In the genomic region with DNA sequence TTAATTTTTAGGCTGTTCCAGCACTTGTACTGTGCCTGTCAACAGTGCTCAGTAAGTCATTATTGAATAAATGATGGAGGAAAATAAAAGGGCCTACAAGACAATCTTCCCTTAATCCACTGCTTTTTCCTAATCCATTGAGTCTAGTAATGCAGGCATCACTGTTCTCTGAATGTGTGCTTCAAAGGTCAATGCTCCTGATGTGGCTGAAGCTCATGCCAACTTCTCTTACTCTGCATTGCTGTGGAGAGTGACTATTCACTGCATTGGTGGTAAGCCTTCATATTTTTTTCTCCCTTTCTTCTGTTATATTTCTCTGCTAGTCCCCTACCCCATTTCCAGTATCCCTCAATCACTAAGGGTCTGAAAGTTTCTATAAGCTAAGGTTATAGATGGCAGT, we compare ENCODE assay signal across 25 cellular contexts. TPM values are rescaled to one million over a fixed set of nuclear protein-coding genes. Genes with fewer than 3 reads are reported as not detected.
"Had no signal": no experiment of that assay in that cellular context is flagged by ENCODE, and none has a peak within 500 bp of the region (broad histone marks: within the 10 kb centered on the region; RNA-seq: fewer than 3 reads in every experiment).

No MANE protein-coding gene starts in this region.

- H3K27ac ChIP-seq: lower lobe of right lung, neural progenitor cell, neutrophil, parathyroid adenoma, psoas muscle, right atrium auricular region, skin epidermis, spleen, suprapubic skin, thoracic aorta, tibial artery, uterus had no signal

- ATAC-seq: left ventricle myocardium superior; lower lobe of right lung; naive thymus-derived CD8-positive, alpha-beta T cell; psoas muscle; sciatic nerve; stimulated activated effector memory CD8-positive, alpha-beta T cell treated with anti-CD3 and anti-CD28 coated beads, Interleukin-12 subunit alpha, Interleukin-12 subunit beta, amount 100 ng/mL, for 72 hours had no signal

- H3K27me3 ChIP-seq: neural progenitor cell, neutrophil, right atrium auricular region, spleen, suprapubic skin, tibial artery, uterus had no signal

- H3K4me3 ChIP-seq: lower lobe of right lung, neural progenitor cell, psoas muscle, right atrium auricular region, skin epidermis, spleen, suprapubic skin, thoracic aorta, tibial artery, uterus had no signal

- H3K9ac ChIP-seq: neural progenitor cell, parathyroid adenoma had no signal

- H3K4me1 ChIP-seq: neural progenitor cell, parathyroid adenoma, psoas muscle, uterus had no signal

- FAIRE-seq: islet of Langerhans had no signal

- H3K9me3 ChIP-seq: suprapubic skin had no signal

- H2AFZ ChIP-seq: neural progenitor cell, parathyroid adenoma had no signal

- H3K36me3 ChIP-seq: lower lobe of right lung, neural progenitor cell, neutrophil, right atrium auricular region, spleen, suprapubic skin, thoracic aorta, tibial artery, uterus had no signal

- H3K79me2 ChIP-seq: parathyroid adenoma had no signal

- DNase-seq: head of caudate nucleus; hypothalamus; immature natural killer cell; left ventricle myocardium superior; lower lobe of right lung; mammary epithelial cell; mesenchymal stem cell; naive thymus-derived CD8-positive, alpha-beta T cell; occipital lobe; psoas muscle; spleen; stimulated activated CD4-positive, alpha-beta T cell treated with anti-CD3 and anti-CD28 coated beads, Interleukin-4, amount 100 ng/mL, for 24 hours; stimulated activated naive CD4-positive, alpha-beta T cell; tibial artery; uterus had no signal

- H3K4me2 ChIP-seq: neural progenitor cell had no signal

RNA-seq across cellular contexts. Expression of gene MYO1B, which starts 31.9 kb away (rescaled TPM):
- polyA plus RNA-seq: immature natural killer cell had no signal
